Comparison of ENCODE assay signal across 8 cellular contexts in genomic region chr16:2560798-2561133, GRCh38. TPM values are rescaled to one million over a fixed set of nuclear protein-coding genes. Genes with fewer than 3 reads are reported as not detected.
DNase-seq lines count a peak whose midpoint lies in the region; ATAC-seq and TF ChIP-seq lines count a peak whose summit lies in the region.
"Not testable (repeated sequence)": the region's sequence is repeated elsewhere in the genome, so short reads cannot be mapped to it uniquely, and the experiment has no call there.

No MANE protein-coding gene starts in this region.

- H3K9me3 Mint-ChIP-seq in effector memory CD8-positive, alpha-beta T cell = not testable (repeated sequence)

- H3K4me1 Mint-ChIP-seq in effector memory CD8-positive, alpha-beta T cell (ENCODE audit: low read depth in 2 of 2) = not testable (repeated sequence)

- not testable (repeated sequence) for H3K4me3 Mint-ChIP-seq in effector memory CD8-positive, alpha-beta T cell

- not testable (repeated sequence) for H3K27ac ChIP-seq in uterus

- H3K36me3 Mint-ChIP-seq in effector memory CD8-positive, alpha-beta T cell (ENCODE audit: insufficient read depth) = not testable (repeated sequence)

- not testable (repeated sequence) for H3K27ac Mint-ChIP-seq in effector memory CD8-positive, alpha-beta T cell

- not testable (repeated sequence) for H3K4me3 ChIP-seq in lower leg skin (ENCODE audit: low read depth, poor library complexity, severe bottlenecking); uterus

- ATAC-seq in GM18517 (IDR thresholded peaks at IDR 0.05; ENCODE audit: unreplicated experiment) (peak; percentile 55), HG02885 (IDR thresholded peaks at IDR 0.05; ENCODE audit: poor library complexity, unreplicated experiment) (peak; percentile 76)
- ATAC-seq in effector memory CD8-positive, alpha-beta T cell (replicated peaks) = peak; percentile 96

- not testable (repeated sequence) for H3K36me3 ChIP-seq in uterus

- 0% methylated on average over 1 of the region's 4 CpGs; no CpG with 5 or more reads in 1 of the 2 donors for WGBS in lower leg skin, 2 donors

- H3K9me3 ChIP-seq in uterus = not testable (repeated sequence)

- TF ChIP-seq CTCF in lower leg skin (IDR thresholded peaks at IDR 0.05) = not testable (repeated sequence)
- peak in 2 of 4 experiments; percentile 10 to 38 for TF ChIP-seq CTCF in uterus (IDR thresholded peaks at IDR 0.05)

- H3K27me3 ChIP-seq in uterus = not testable (repeated sequence)

- H3K4me1 ChIP-seq in uterus = not testable (repeated sequence)

- not testable (repeated sequence) for H3K27me3 Mint-ChIP-seq in effector memory CD8-positive, alpha-beta T cell

- TF ChIP-seq POLR2A in lower leg skin (IDR thresholded peaks at IDR 0.05); uterus (IDR thresholded peaks at IDR 0.05): not testable (repeated sequence)

- intact Hi-C loops in lower leg skin (cut with DNase I; ENCODE audit: low total_unique reads); uterus (cut with DNase I; ENCODE audit: low total_unique reads): not testable (repeated sequence)

- peak in 3 of 5 donors; percentile 32 to 59 (median 51) for DNase-seq in T-helper 1 cell
- peak; percentile 59 to 77 for DNase-seq in activated T-cell treated with anti-CD3 and anti-CD28 coated beads, Interleukin-2, amount 50 U/mL, for 48 hours
- peak; percentile 54 to 66 (median 66) for DNase-seq in effector memory CD8-positive, alpha-beta T cell
- DNase-seq in lower leg skin (ENCODE audit: low spot score in 2 of 2) = peak; percentile 56 to 92
- peak; percentile 79 for DNase-seq in stimulated activated CD4-positive, alpha-beta T cell treated with anti-CD3 and anti-CD28 coated beads, Interleukin-15, amount 100 ng/mL, for 24 hours
- peak; percentile 49 to 64 for DNase-seq in uterus

RNA-seq across cellular contexts. Expression of gene PDPK1, which starts 22.9 kb away (rescaled TPM):
- total RNA-seq in lower leg skin (10 to 100 TPM; 35.3 to 40.4 (median 39.0) TPM), uterus (10 to 100 TPM; 11.0 to 66.2 (median 23.9) TPM)

RNA-seq across cellular contexts. Expression of gene CEMP1, which starts 29.6 kb away (rescaled TPM):
- total RNA-seq in lower leg skin (1 to 10 TPM in 2 of 4 donors, under 1 TPM in 2; 0.17 to 5.9 (median 0.83) TPM), uterus (1 to 10 TPM in 1 of 4 donors, under 1 TPM in 1, not detected in 2; 0.46 to 3.3 TPM)

RNA-seq across cellular contexts. Expression of gene AMDHD2, which starts 40.6 kb away (rescaled TPM):
- total RNA-seq in lower leg skin (10 to 100 TPM; 32.9 to 50.3 (median 42.2) TPM), uterus (10 to 100 TPM in 3 of 4 donors, 1 to 10 TPM in 1; 7.9 to 36.5 (median 22.0) TPM)

RNA-seq across cellular contexts. Expression of gene ATP6V0C, which starts 47.0 kb away (rescaled TPM):
- total RNA-seq in lower leg skin (100 to 1,000 TPM in 3 of 4 donors, 10 to 100 TPM in 1; 63.1 to 218 (median 126) TPM), uterus (100 to 1,000 TPM in 1 of 4 donors, 10 to 100 TPM in 3; 14.3 to 126 (median 41.4) TPM)
